11 cellular contexts compared by ENCODE assay signal in genomic region chr7:130489140-130489967, GRCh38. TPM values are rescaled to one million over a fixed set of nuclear protein-coding genes. Genes with fewer than 3 reads are reported as not detected.
A peak's percentile ranks its signal among the peaks of the same experiment; 100 is the strongest.
DNase-seq lines count a peak whose midpoint lies in the region; ATAC-seq and TF ChIP-seq lines count a peak whose summit lies in the region.
"Had no signal": no experiment of that assay in that cellular context is flagged by ENCODE, and none has a peak within 500 bp of the region (broad histone marks: within the 10 kb centered on the region; RNA-seq: fewer than 3 reads in every experiment).

No MANE protein-coding gene starts in this region.

- intact Hi-C loops in left cardiac atrium (cut with DNase I) = loop anchor here in 1 of 2 donors (5.0 kb wide), 1 partner anchor 233 kb away; no protein-coding TSS in a partner anchor

- no peaks in the 10 kb centered on the region for H3K9me3 ChIP-seq in T-helper 17 cell (ENCODE audit: control insufficient read depth, low read length, poor library complexity, severe bottlenecking)

- DNase-seq in G401 (ENCODE audit: low spot score) (peak; percentile 4), T-helper 17 cell (no peak), foreskin fibroblast (peak; percentile 50 to 60), pons (ENCODE audit: low spot score) (peak; percentile 25), CD1c-positive myeloid dendritic cell (ENCODE audit: extremely low spot score) (no peak), left cardiac atrium (no peak)
- no peak for DNase-seq in activated naive CD8-positive, alpha-beta T cell treated with anti-CD3 and anti-CD28 coated beads for 36 hours
- DNase-seq in activated CD8-positive, alpha-beta memory T cell treated with anti-CD3 and anti-CD28 coated beads, Interleukin-2, amount 10 ng/mL, durations not matched to agents 7 days and 5 days = no peak
- DNase-seq: activated effector memory CD4-positive, alpha-beta T cell treated with Interleukin-2 at 50 U/mL for 16 hours; effector memory CD4-positive, alpha-beta T cell had no signal

- H3K27ac Mint-ChIP-seq in T-helper 17 cell = no peak overlapping the region
- no peak overlapping the region for H3K27ac Mint-ChIP-seq in activated naive CD8-positive, alpha-beta T cell treated with anti-CD3 and anti-CD28 coated beads for 36 hours
- no peak overlapping the region for H3K27ac Mint-ChIP-seq in activated CD8-positive, alpha-beta memory T cell treated with anti-CD3 and anti-CD28 coated beads, Interleukin-2, amount 10 ng/mL, durations not matched to agents 7 days and 5 days

- peak overlapping the region; percentile 9 for H3K4me3 Mint-ChIP-seq in T-helper 17 cell
- H3K4me3 Mint-ChIP-seq in activated naive CD8-positive, alpha-beta T cell treated with anti-CD3 and anti-CD28 coated beads for 36 hours = no peak overlapping the region
- H3K4me3 Mint-ChIP-seq in activated CD8-positive, alpha-beta memory T cell treated with anti-CD3 and anti-CD28 coated beads, Interleukin-2, amount 10 ng/mL, durations not matched to agents 7 days and 5 days = no peak overlapping the region

- TF ChIP-seq CTCF in foreskin fibroblast (IDR thresholded peaks at IDR 0.05; ENCODE audit: low read depth, low read length) = no peak

- peaks cover 15% of the 10 kb centered on the region for H3K4me1 Mint-ChIP-seq in T-helper 17 cell
- H3K4me1 Mint-ChIP-seq in activated naive CD8-positive, alpha-beta T cell treated with anti-CD3 and anti-CD28 coated beads for 36 hours = peaks cover 25% of the 10 kb centered on the region
- peaks cover 37% of the 10 kb centered on the region for H3K4me1 Mint-ChIP-seq in activated CD8-positive, alpha-beta memory T cell treated with anti-CD3 and anti-CD28 coated beads, Interleukin-2, amount 10 ng/mL, durations not matched to agents 7 days and 5 days

- H3K27me3 Mint-ChIP-seq in T-helper 17 cell = peaks cover 74% of the 10 kb centered on the region
- peaks cover 21% of the 10 kb centered on the region for H3K27me3 Mint-ChIP-seq in activated naive CD8-positive, alpha-beta T cell treated with anti-CD3 and anti-CD28 coated beads for 36 hours
- H3K27me3 Mint-ChIP-seq in activated CD8-positive, alpha-beta memory T cell treated with anti-CD3 and anti-CD28 coated beads, Interleukin-2, amount 10 ng/mL, durations not matched to agents 7 days and 5 days = peaks cover 83% of the 10 kb centered on the region

- no peak overlapping the region for H3K4me3 ChIP-seq in foreskin fibroblast (ENCODE audit: low read depth in 1 of 2, low read length in 2 of 2)

- CTCF ChIA-PET in activated CD8-positive, alpha-beta memory T cell treated with anti-CD3 and anti-CD28 coated beads, Interleukin-2, amount 10 ng/mL, durations not matched to agents 7 days and 5 days (lab: Charles Lee) = interaction anchor here (1.1 kb wide), 1 partner anchor 24 kb away, joined by 4 read pairs; no protein-coding TSS in a partner anchor

- H3K9me3 Mint-ChIP-seq in activated naive CD8-positive, alpha-beta T cell treated with anti-CD3 and anti-CD28 coated beads for 36 hours = peaks cover 2% of the 10 kb centered on the region
- H3K9me3 Mint-ChIP-seq in activated CD8-positive, alpha-beta memory T cell treated with anti-CD3 and anti-CD28 coated beads, Interleukin-2, amount 10 ng/mL, durations not matched to agents 7 days and 5 days (ENCODE audit: low read depth) = no peaks in the 10 kb centered on the region

- H3K36me3 Mint-ChIP-seq in T-helper 17 cell (ENCODE audit: low read depth) = peaks cover 5% of the 10 kb centered on the region
- peaks cover 8% of the 10 kb centered on the region for H3K36me3 Mint-ChIP-seq in activated naive CD8-positive, alpha-beta T cell treated with anti-CD3 and anti-CD28 coated beads for 36 hours
- H3K36me3 Mint-ChIP-seq in activated CD8-positive, alpha-beta memory T cell treated with anti-CD3 and anti-CD28 coated beads, Interleukin-2, amount 10 ng/mL, durations not matched to agents 7 days and 5 days = peaks cover 7% of the 10 kb centered on the region

- ATAC-seq in T-helper 17 cell (no peak), left cardiac atrium (no peak)
- no peak for ATAC-seq in activated CD8-positive, alpha-beta memory T cell treated with anti-CD3 and anti-CD28 coated beads, Interleukin-2, amount 10 ng/mL, durations not matched to agents 7 days and 5 days
- ATAC-seq: sciatic nerve had no signal

- in situ Hi-C loops in G401 (cut with HindIII; ENCODE audit: low sequenced_read_pairs) = no loop called here

RNA-seq across cellular contexts. Expression of gene MEST, which starts 2.5 kb away (rescaled TPM):
- 0.34 and 4.6 TPM in 2 replicates for total RNA-seq in G401 (2014; rRNA removed; shearing (Covaris generic))
- total RNA-seq in T-helper 17 cell (1 to 10 TPM; 4.6 to 5.1 TPM), left cardiac atrium (10 to 100 TPM; 68.0 to 96.5 TPM)
- 10 to 100 TPM; 15.1 to 18.4 TPM for total RNA-seq in activated naive CD8-positive, alpha-beta T cell treated with anti-CD3 and anti-CD28 coated beads for 36 hours
- 1 to 10 TPM; 2.5 to 3.2 TPM for total RNA-seq in activated CD8-positive, alpha-beta memory T cell treated with anti-CD3 and anti-CD28 coated beads, Interleukin-2, amount 10 ng/mL, durations not matched to agents 7 days and 5 days

RNA-seq across cellular contexts. Expression of gene CEP41, which starts 48.5 kb away (rescaled TPM):
- total RNA-seq in G401 (2014; rRNA removed; shearing (Covaris generic)) = 0.80 TPM in 1 of 2 replicates, not detected in the other
- total RNA-seq in T-helper 17 cell = 1 to 10 TPM; 3.2 to 6.0 TPM
- total RNA-seq in activated naive CD8-positive, alpha-beta T cell treated with anti-CD3 and anti-CD28 coated beads for 36 hours = 10 to 100 TPM; 22.3 to 26.5 TPM
- total RNA-seq in activated CD8-positive, alpha-beta memory T cell treated with anti-CD3 and anti-CD28 coated beads, Interleukin-2, amount 10 ng/mL, durations not matched to agents 7 days and 5 days = 10 to 100 TPM; 22.0 to 23.3 TPM
- 1 to 10 TPM; 6.2 to 7.0 TPM for total RNA-seq in left cardiac atrium

Comparison
In these comparisons a context has a peak if more than half of its experiments do, and no peak if none do; other contexts are left out.
1. DNase-seq: peak in G401 (single experiment), foreskin fibroblast (2 of 2) and pons (single experiment); none in T-helper 17 cell (0 of 3), activated naive CD8-positive, alpha-beta T cell treated with anti-CD3 and anti-CD28 coated beads for 36 hours (single experiment), activated CD8-positive, alpha-beta memory T cell treated with anti-CD3 and anti-CD28 coated beads, Interleukin-2, amount 10 ng/mL, durations not matched to agents 7 days and 5 days (single experiment), CD1c-positive myeloid dendritic cell (single experiment) and left cardiac atrium (single experiment).